ENCODE assay signal across 15 cellular contexts in the genomic region with DNA sequence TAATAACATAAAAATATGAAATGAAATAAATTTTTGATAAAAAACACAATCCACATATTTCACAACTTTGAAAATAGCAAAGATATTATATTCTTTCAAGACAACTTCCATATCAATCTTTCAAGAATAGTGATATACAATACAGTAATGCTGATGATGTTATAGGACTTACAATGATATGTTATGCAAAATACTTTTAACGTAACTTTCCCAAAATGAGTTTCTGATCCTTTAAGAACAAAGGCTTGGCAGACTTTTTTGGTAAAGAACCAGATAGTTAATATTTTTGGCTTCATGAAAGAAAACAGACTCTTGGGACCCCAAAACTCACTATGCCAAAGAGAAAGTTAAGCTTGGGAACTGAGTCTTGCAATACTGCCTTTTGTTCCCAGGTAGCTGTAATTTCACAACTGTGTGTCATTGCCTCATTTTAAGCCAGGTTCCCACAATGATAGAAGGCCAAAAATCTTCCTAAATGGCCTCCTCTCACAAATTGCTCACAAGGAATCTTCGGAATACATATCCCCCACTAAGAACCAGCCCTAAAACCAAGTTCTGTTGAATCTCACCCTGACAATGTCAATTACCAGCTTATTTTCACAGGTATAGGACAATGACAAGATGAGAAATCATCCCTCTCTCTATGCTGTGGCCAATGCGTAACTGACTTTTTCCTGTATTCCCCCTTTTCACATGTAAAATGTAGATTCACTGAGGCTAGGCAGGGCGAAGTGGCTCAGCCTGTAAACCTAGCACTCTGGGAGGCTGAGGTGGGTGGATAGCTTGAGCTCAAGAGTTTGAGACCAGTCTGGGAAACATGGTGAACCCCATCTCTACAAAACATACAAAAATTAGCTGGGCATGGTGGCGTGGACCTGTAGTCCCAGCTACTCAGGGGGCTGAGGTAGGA. TPM values are rescaled to one million over a fixed set of nuclear protein-coding genes. Genes with fewer than 3 reads are reported as not detected.
A peak's percentile ranks its signal among the peaks of the same experiment; 100 is the strongest.
DNase-seq lines count a peak whose midpoint lies in the region; ATAC-seq, FAIRE-seq and TF ChIP-seq lines count a peak whose summit lies in the region.
"Had no signal": no experiment of that assay in that cellular context is flagged by ENCODE, and none has a peak within 500 bp of the region (broad histone marks: within the 10 kb centered on the region; RNA-seq: fewer than 3 reads in every experiment).

No MANE protein-coding gene starts in this region.

- peaks cover 0 to 92% of the 10 kb centered on the region in 2 donors for H3K36me3 ChIP-seq in gastroesophageal sphincter
- H3K36me3 ChIP-seq in psoas muscle (ENCODE audit: insufficient read depth in 1 of 2, low read depth in 1 of 2): peaks cover 3 to 66% of the 10 kb centered on the region in 2 donors

- TF ChIP-seq POLR2A in gastroesophageal sphincter (IDR thresholded peaks at IDR 0.05): no peak

- peak; percentile 51 for ATAC-seq in gastroesophageal sphincter
- ATAC-seq in psoas muscle: peak in 3 of 4 donors; percentile 27 to 62 (median 46)
- no peak for ATAC-seq in HG03175 (IDR thresholded peaks at IDR 0.05; ENCODE audit: unreplicated experiment)
- ATAC-seq: left colon; stimulated activated effector memory CD8-positive, alpha-beta T cell treated with anti-CD3 and anti-CD28 coated beads, Interleukin-12 subunit alpha, Interleukin-12 subunit beta, amount 100 ng/mL, for 72 hours had no signal

- TF ChIP-seq CTCF in AG10803 (conservative IDR thresholded peaks at IDR 0.05; ENCODE audit: low read length) (no peak), gastroesophageal sphincter (IDR thresholded peaks at IDR 0.05) (no peak), psoas muscle (IDR thresholded peaks at IDR 0.05) (no peak)

- 57 to 86% methylated on average over 3 to 4 of the region's 5 CpGs for WGBS in gastroesophageal sphincter (ENCODE audit: low coverage in 1 of 2), 2 donors
- 87 to 89% (median 88%) methylated on average over 5 of the region's 5 CpGs for WGBS in psoas muscle, 3 donors

- H3K4me1 ChIP-seq in gastroesophageal sphincter: peaks cover 0 to 14% (median 0%) of the 10 kb centered on the region in 3 donors
- peaks cover 15% of the 10 kb centered on the region for H3K4me1 ChIP-seq in psoas muscle
- H3K4me1 ChIP-seq: BE2C, SJCRH30 had no signal

- peak; percentile 60 for FAIRE-seq in TTC549 (lab: Jason Lieb, UNC)

- DNase-seq in AG10803 (ENCODE audit: low read depth): peak; percentile 9
- no peak for DNase-seq in psoas muscle
- DNase-seq in HK-2 (ENCODE audit: unreplicated experiment): no peak
- DNase-seq in H4 (ENCODE audit: low spot score): no peak
- no peak for DNase-seq in activated CD8-positive, alpha-beta memory T cell treated with anti-CD3 and anti-CD28 coated beads, Interleukin-2, amount 50 U/mL, for 4 hours
- DNase-seq: activated naive CD4-positive, alpha-beta T cell treated with anti-CD3 and anti-CD28 coated beads, Interleukin-2, amount 50 U/mL, for 16 hours; NCI-H2029 treated with DMSO at 0.1 percent for 48 hours; stimulated activated CD4-positive, alpha-beta T cell treated with anti-CD3 and anti-CD28 coated beads, Interleukin-4, amount 100 ng/mL, for 1 hour had no signal

- H3K4me3 ChIP-seq in AG10803 (ENCODE audit: low read length) (no peak overlapping the region), gastroesophageal sphincter (no peak overlapping the region), psoas muscle (no peak overlapping the region)
- H3K4me3 ChIP-seq: SJCRH30 had no signal

- H3K27me3 ChIP-seq in gastroesophageal sphincter (no peaks in the 10 kb centered on the region), psoas muscle (ENCODE audit: insufficient read depth in 3 of 3, low read length in 2 of 3) (no peaks in the 10 kb centered on the region)
- H3K27me3 ChIP-seq: BE2C, SJCRH30 had no signal

- H3K27ac ChIP-seq in gastroesophageal sphincter (peak overlapping the region in 3 of 4 donors; percentile 9 to 45 (median 30)), psoas muscle (peak overlapping the region; percentile 62)
- H3K27ac ChIP-seq: SJCRH30 had no signal

- H3K9me3 ChIP-seq in gastroesophageal sphincter (no peaks in the 10 kb centered on the region), psoas muscle (no peaks in the 10 kb centered on the region)
- H3K9me3 ChIP-seq: BE2C, SJCRH30 had no signal

- no peak for TF ChIP-seq EP300 in gastroesophageal sphincter (IDR thresholded peaks at IDR 0.05)

- intact Hi-C loops in psoas muscle (cut with DNase I): loop anchor here in 1 of 2 donors (10.0 kb wide), 1 partner anchor 236 kb away; no protein-coding TSS in a partner anchor

RNA-seq across cellular contexts. Expression of a gene that starts 54.8 kb away (rescaled TPM):
- 10 to 100 TPM; 18.5 to 24.6 (median 20.9) TPM for total RNA-seq in gastroesophageal sphincter
- 10 to 100 TPM; 28.1 to 41.4 (median 29.5) TPM for total RNA-seq in psoas muscle
- polyA plus RNA-seq in psoas muscle: 10 to 100 TPM; 12.7 to 48.5 (median 27.6) TPM
- total RNA-seq in H4 (2014; rRNA removed; shearing (Covaris generic)): 4.0 and 4.3 TPM in 2 replicates
